9 cellular contexts compared by ENCODE assay signal in genomic region chr6:116083052-116083451, GRCh38. TPM values are rescaled to one million over a fixed set of nuclear protein-coding genes. Genes with fewer than 3 reads are reported as not detected.
"Had no signal": no experiment of that assay in that cellular context is flagged by ENCODE, and none has a peak within 500 bp of the region (broad histone marks: within the 10 kb centered on the region; RNA-seq: fewer than 3 reads in every experiment).

No MANE protein-coding gene starts in this region.

- H3K4me1 ChIP-seq: HAP-1 had no signal

- H3K9me3 ChIP-seq: HAP-1 had no signal

- H3K4me3 ChIP-seq: GM23248, HAP-1 had no signal

- H3K36me3 ChIP-seq: HAP-1 had no signal

- H3K27ac ChIP-seq: GM23248 had no signal

- H3K36me3 Mint-ChIP-seq: IgD-negative memory B cell had no signal

- H3K9ac ChIP-seq: GM23248 had no signal

- H3K4me3 Mint-ChIP-seq: HFFc6, IgD-negative memory B cell had no signal

- DNase-seq: GM23248, GOT3, H7, HFFc6, KBM-7 had no signal

- H3K9me3 Mint-ChIP-seq: HFFc6, IgD-negative memory B cell had no signal

- H3K27ac Mint-ChIP-seq: HFFc6, IgD-negative memory B cell had no signal

RNA-seq across cellular contexts. Expression of gene COL10A1, which starts 42.9 kb away (rescaled TPM):
- total RNA-seq: H4, H7, HT-29 had no signal
